25 cellular contexts compared by ENCODE assay signal in the genomic region with DNA sequence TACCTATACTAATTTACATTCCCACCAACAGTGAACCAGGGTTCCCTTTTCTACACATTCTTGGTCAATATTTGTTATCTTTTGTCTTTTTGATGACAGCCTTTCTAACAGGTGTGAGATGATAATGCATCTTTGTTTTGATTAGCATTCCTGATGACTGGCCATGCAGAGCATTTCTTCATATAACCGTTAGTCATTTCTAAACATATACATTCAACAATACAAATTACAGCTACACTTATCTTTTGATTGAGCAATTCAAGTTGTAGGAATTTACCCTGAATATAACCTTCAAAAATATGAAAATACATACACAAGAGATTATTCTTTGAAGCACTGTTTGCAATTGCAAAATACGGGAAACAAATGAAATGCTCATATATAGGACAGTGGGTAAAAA.
DNase-seq lines count a peak whose midpoint lies in the region; TF ChIP-seq lines count a peak whose summit lies in the region.
"Had no signal": no experiment of that assay in that cellular context is flagged by ENCODE, and none has a peak within 500 bp of the region (broad histone marks: within the 10 kb centered on the region; RNA-seq: fewer than 3 reads in every experiment).

No MANE protein-coding gene starts in this region.

- H3K27me3 Mint-ChIP-seq in activated naive CD8-positive, alpha-beta T cell treated with anti-CD3 and anti-CD28 coated beads for 36 hours, result no peaks in the 10 kb centered on the region
- H3K27me3 Mint-ChIP-seq: activated T-cell treated with anti-CD3 and anti-CD28 coated beads, Interleukin-2, amount 50 U/mL, for 24 hours; B cell; CD8-positive, alpha-beta memory T cell; dendritic cell treated with granulocyte-macrophage colony-stimulating factor and Interleukin-4, amounts not matched to agents 40 ng/mL and 50 ng/mL, for 4 days; progenitor cell of endocrine pancreas had no signal

- peaks cover 1% of the 10 kb centered on the region for H3K4me1 Mint-ChIP-seq in activated naive CD8-positive, alpha-beta T cell treated with anti-CD3 and anti-CD28 coated beads for 36 hours

- peaks cover 42% of the 10 kb centered on the region for H3K36me3 Mint-ChIP-seq in activated naive CD8-positive, alpha-beta T cell treated with anti-CD3 and anti-CD28 coated beads for 36 hours

- no peak overlapping the region for H3K27ac ChIP-seq in RWPE1
- H3K27ac ChIP-seq: 22Rv1, heart left ventricle, Peyer's patch, stomach, transverse colon had no signal

- H3K4me3 Mint-ChIP-seq in activated naive CD8-positive, alpha-beta T cell treated with anti-CD3 and anti-CD28 coated beads for 36 hours, result no peak overlapping the region
- H3K4me3 Mint-ChIP-seq: activated T-cell treated with anti-CD3 and anti-CD28 coated beads, Interleukin-2, amount 50 U/mL, for 24 hours; B cell; CD8-positive, alpha-beta memory T cell; dendritic cell treated with granulocyte-macrophage colony-stimulating factor and Interleukin-4, amounts not matched to agents 40 ng/mL and 50 ng/mL, for 4 days had no signal

- CTCF ChIA-PET in RWPE1 (lab: Yijun Ruan, JAX), result interaction anchor here (0.7 kb wide), 1 partner anchor 92 kb away, joined by 3 read pairs; no protein-coding TSS in a partner anchor

- peaks cover 5% of the 10 kb centered on the region for H3K9me3 Mint-ChIP-seq in activated naive CD8-positive, alpha-beta T cell treated with anti-CD3 and anti-CD28 coated beads for 36 hours

- peak; percentile 2 for DNase-seq in NCI-H748 (lab: John Stamatoyannopoulos, UW; ENCODE audit: unreplicated experiment)
- no peak for DNase-seq in NCI-H748 treated with DMSO at 0.1 percent for 48 hours (lab: John Stamatoyannopoulos, UW)
- peak; percentile 24 for DNase-seq in RWPE1 (ENCODE audit: low spot score)
- peak; percentile 7 for DNase-seq in fibroblast of peridontal ligament (ENCODE audit: extremely low read depth)
- DNase-seq in NCI-H128 (lab: John Stamatoyannopoulos, UW; ENCODE audit: unreplicated experiment), result no peak
- DNase-seq in DMS153 (lab: John Stamatoyannopoulos, UW), result no peak
- DNase-seq in activated naive CD8-positive, alpha-beta T cell treated with anti-CD3 and anti-CD28 coated beads for 36 hours, result no peak
- DNase-seq in SW480 (ENCODE audit: low spot score), result no peak
- DNase-seq: activated T-cell treated with anti-CD3 and anti-CD28 coated beads, Interleukin-2, amount 50 U/mL, for 24 hours; amniotic stem cell; CD8-positive, alpha-beta memory T cell; DMS79; heart left ventricle; mesendoderm; MM.1S; NCI-H1417 treated with DMSO at 0.1 percent for 48 hours; NCI-H2107; NK-92 treated with Interleukin-12 subunit alpha and Interleukin-12 subunit beta, amount 100 ng/mL, for 24 hours; Peyer's patch; stomach; transverse colon had no signal

- no peak overlapping the region for H3K27ac Mint-ChIP-seq in activated naive CD8-positive, alpha-beta T cell treated with anti-CD3 and anti-CD28 coated beads for 36 hours
- H3K27ac Mint-ChIP-seq: activated T-cell treated with anti-CD3 and anti-CD28 coated beads, Interleukin-2, amount 50 U/mL, for 24 hours; B cell; dendritic cell treated with granulocyte-macrophage colony-stimulating factor and Interleukin-4, amounts not matched to agents 40 ng/mL and 50 ng/mL, for 4 days; progenitor cell of endocrine pancreas had no signal

- no peak for TF ChIP-seq CTCF in RWPE1 (conservative IDR thresholded peaks at IDR 0.05; ENCODE audit: low read depth)

- POLR2A ChIA-PET in RWPE1 (lab: Yijun Ruan, JAX; ENCODE audit: low non-redundant PET), result no interaction called here

Comparison
In these comparisons a context has a peak if more than half of its experiments do, and no peak if none do; other contexts are left out.
1. DNase-seq: peak in NCI-H748 (single experiment), RWPE1 (single experiment) and fibroblast of peridontal ligament (single experiment); none in NCI-H748 treated with DMSO at 0.1 percent for 48 hours (single experiment), NCI-H128 (single experiment), DMS153 (single experiment), activated naive CD8-positive, alpha-beta T cell treated with anti-CD3 and anti-CD28 coated beads for 36 hours (single experiment) and SW480 (single experiment).